In the genomic region with DNA sequence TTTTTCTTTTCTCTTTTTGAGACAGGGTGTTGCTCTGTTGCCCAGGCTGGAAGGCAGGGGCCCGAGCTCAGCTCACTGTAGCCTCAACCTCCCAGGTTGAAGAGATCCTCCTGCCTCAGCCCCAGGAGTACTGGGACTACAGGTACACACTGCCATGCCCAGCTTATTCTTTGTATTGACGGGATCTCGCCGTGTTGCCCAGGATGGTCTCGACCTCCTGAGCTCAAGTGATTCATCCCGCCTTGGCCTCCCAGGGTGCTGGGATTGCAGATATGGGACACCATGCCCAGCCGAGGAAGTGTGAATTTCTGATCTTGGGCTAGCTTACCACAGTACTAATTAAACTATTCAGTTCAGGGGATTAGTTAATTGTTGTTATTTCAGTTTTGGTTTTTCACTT, we compare ENCODE assay signal across 1 cellular context.
TF ChIP-seq lines count a peak whose summit lies in the region.

No MANE protein-coding gene starts in this region.

TF ChIP-seq in HCT116, 20 proteins besides CTCF, POLR2A, EP300 and RAD21 (continued from another document):
- TF ChIP-seq, protein P1, sequence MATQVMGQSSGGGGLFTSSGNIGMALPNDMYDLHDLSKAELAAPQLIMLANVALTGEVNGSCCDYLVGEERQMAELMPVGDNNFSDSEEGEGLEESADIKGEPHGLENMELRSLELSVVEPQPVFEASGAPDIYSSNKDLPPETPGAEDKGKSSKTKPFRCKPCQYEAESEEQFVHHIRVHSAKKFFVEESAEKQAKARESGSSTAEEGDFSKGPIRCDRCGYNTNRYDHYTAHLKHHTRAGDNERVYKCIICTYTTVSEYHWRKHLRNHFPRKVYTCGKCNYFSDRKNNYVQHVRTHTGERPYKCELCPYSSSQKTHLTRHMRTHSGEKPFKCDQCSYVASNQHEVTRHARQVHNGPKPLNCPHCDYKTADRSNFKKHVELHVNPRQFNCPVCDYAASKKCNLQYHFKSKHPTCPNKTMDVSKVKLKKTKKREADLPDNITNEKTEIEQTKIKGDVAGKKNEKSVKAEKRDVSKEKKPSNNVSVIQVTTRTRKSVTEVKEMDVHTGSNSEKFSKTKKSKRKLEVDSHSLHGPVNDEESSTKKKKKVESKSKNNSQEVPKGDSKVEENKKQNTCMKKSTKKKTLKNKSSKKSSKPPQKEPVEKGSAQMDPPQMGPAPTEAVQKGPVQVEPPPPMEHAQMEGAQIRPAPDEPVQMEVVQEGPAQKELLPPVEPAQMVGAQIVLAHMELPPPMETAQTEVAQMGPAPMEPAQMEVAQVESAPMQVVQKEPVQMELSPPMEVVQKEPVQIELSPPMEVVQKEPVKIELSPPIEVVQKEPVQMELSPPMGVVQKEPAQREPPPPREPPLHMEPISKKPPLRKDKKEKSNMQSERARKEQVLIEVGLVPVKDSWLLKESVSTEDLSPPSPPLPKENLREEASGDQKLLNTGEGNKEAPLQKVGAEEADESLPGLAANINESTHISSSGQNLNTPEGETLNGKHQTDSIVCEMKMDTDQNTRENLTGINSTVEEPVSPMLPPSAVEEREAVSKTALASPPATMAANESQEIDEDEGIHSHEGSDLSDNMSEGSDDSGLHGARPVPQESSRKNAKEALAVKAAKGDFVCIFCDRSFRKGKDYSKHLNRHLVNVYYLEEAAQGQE (IDR thresholded peaks at IDR 0.05; ENCODE audit: low read depth), result no peak
- no peak for TF ChIP-seq SRF (IDR thresholded peaks at IDR 0.05; ENCODE audit: low read depth)
